28 cellular contexts compared by ENCODE assay signal in genomic region chr7:11294218-11294617, GRCh38.
"Had no signal": no experiment of that assay in that cellular context is flagged by ENCODE, and none has a peak within 500 bp of the region (broad histone marks: within the 10 kb centered on the region; RNA-seq: fewer than 3 reads in every experiment).

No MANE protein-coding gene starts in this region.

- ATAC-seq: activated CD4-positive, CD25-positive, alpha-beta regulatory T cell treated with anti-CD3 and anti-CD28 coated beads, Interleukin-2, amount 50 U/mL, for 24 hours; esophagus mucosa; heart left ventricle; stimulated activated naive CD8-positive, alpha-beta T cell treated with anti-CD3 and anti-CD28 coated beads, Interleukin-15, Interleukin-2, amounts not matched to agents 100 U/mL and 50 U/mL, for 24 hours had no signal

- H3K27ac ChIP-seq: brain microvascular endothelial cell, heart left ventricle, ovary, right lobe of liver, testis, transverse colon, WERI-Rb-1 had no signal

- DNase-seq: activated CD4-positive, alpha-beta memory T cell treated with anti-CD3 and anti-CD28 coated beads for 36 hours; activated CD4-positive, alpha-beta T cell treated with anti-CD3 and anti-CD28 coated beads, Interleukin-2, amount 10 ng/mL, durations not matched to agents 24 days and 14 days; activated CD8-positive, alpha-beta memory T cell treated with anti-CD3 and anti-CD28 coated beads, Interleukin-2, amount 50 U/mL, for 48 hours; activated gamma-delta T cell; activated naive CD4-positive, alpha-beta T cell treated with anti-CD3 and anti-CD28 coated beads, Interleukin-2, amount 10 ng/mL, durations not matched to agents 7 days and 5 days; activated naive CD8-positive, alpha-beta T cell treated with anti-CD3 and anti-CD28 coated beads, Interleukin-2, amount 10 ng/mL, durations not matched to agents 7 days and 5 days; activated T-cell treated with anti-CD3 and anti-CD28 coated beads, Interleukin-2, amount 50 U/mL, for 24 hours; brain microvascular endothelial cell; cortex of kidney; foreskin fibroblast; heart left ventricle; hypothalamus; immature natural killer cell; kidney; naive B cell; nephron progenitor cell; ovary; right lobe of liver; stimulated activated CD4-positive, alpha-beta T cell treated with anti-CD3 and anti-CD28 coated beads, Interleukin-2, amount 100 ng/mL, for 48 hours; stimulated activated naive CD8-positive, alpha-beta T cell treated with anti-CD3 and anti-CD28 coated beads, Interleukin-15, Interleukin-2, amounts not matched to agents 100 U/mL and 50 U/mL, for 24 hours; testis; transverse colon; WERI-Rb-1 had no signal

- FAIRE-seq: astrocyte, endothelial cell of umbilical vein, kidney, TTC549 had no signal
